Comparison of ENCODE assay signal across 8 cellular contexts in the genomic region with DNA sequence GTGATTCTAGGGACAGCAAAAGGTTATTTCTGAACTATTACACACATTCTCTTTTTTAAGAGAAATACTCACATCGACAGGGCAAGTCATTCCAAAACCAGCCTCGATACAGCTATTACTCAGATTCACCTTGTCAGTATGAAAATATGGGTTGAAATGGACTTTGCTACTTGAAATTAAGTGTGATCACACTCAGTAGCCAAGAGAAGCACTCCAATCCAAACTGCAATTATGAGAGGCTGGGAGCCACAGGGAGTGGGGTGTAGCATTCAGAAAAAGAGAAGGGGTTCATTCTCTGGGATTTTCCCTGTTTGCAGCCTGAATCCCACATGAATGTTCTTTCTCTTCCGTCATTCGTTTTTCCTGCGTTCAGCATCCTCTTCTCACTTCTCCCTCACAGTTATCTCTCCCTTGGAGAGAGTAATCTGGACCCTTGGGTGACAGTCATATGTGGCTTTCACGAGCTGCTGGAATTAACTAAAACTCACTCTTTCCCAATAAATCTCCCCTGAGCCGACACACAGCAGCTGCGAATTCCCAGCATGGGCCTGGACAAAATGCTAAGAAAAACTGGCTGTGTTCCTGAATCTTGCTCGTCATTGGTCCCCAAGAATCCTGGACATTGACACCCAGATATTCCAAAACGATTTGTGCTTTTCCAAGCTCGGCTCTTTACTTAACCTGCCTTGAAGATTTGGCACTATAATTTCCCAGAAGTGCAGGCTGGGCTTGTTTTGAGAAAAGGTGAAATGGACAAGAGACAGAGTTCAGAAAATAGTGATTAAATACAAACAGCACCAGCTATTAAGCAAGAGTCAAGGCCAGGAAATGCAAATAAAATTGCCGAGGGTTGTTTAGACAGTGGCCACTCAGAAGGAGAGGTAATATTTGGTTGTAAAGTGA.
DNase-seq lines count a peak whose midpoint lies in the region; ATAC-seq and TF ChIP-seq lines count a peak whose summit lies in the region.

No MANE protein-coding gene starts in this region.

- peaks cover 24 to 37% (median 32%) of the 10 kb centered on the region in 4 donors for H3K4me1 Mint-ChIP-seq in CD4-positive, alpha-beta memory T cell
- peaks cover 24% of the 10 kb centered on the region for H3K4me1 Mint-ChIP-seq in activated naive CD8-positive, alpha-beta T cell treated with anti-CD3 and anti-CD28 coated beads, Interleukin-2, amount 10 ng/mL, durations not matched to agents 7 days and 5 days
- H3K4me1 Mint-ChIP-seq in nephron, result peaks cover 45% of the 10 kb centered on the region

- H3K4me1 ChIP-seq in CD4-positive, alpha-beta memory T cell (ENCODE audit: insufficient read depth, low read length), result peaks cover 42% of the 10 kb centered on the region

- peak overlapping the region in 6 of 7 donors; percentile 24 to 82 (median 60) for H3K27ac Mint-ChIP-seq in CD4-positive, alpha-beta memory T cell
- peak overlapping the region; percentile 53 for H3K27ac Mint-ChIP-seq in activated naive CD8-positive, alpha-beta T cell treated with anti-CD3 and anti-CD28 coated beads, Interleukin-2, amount 10 ng/mL, durations not matched to agents 7 days and 5 days
- peak overlapping the region; percentile 87 to 97 (median 95) for H3K27ac Mint-ChIP-seq in nephron

- no peak for TF ChIP-seq CTCF in nephron (IDR thresholded peaks at IDR 0.05; ENCODE audit: unreplicated experiment in 3 of 3)

- H3K27me3 Mint-ChIP-seq in CD4-positive, alpha-beta memory T cell, result no peaks in the 10 kb centered on the region
- no peaks in the 10 kb centered on the region for H3K27me3 Mint-ChIP-seq in activated naive CD8-positive, alpha-beta T cell treated with anti-CD3 and anti-CD28 coated beads, Interleukin-2, amount 10 ng/mL, durations not matched to agents 7 days and 5 days
- H3K27me3 Mint-ChIP-seq in nephron (ENCODE audit: low read depth), result no peaks in the 10 kb centered on the region

- DNase-seq in CD4-positive, alpha-beta memory T cell, result no peak
- no peak for DNase-seq in activated naive CD8-positive, alpha-beta T cell treated with anti-CD3 and anti-CD28 coated beads, Interleukin-2, amount 10 ng/mL, durations not matched to agents 7 days and 5 days
- DNase-seq in NCI-H2107 treated with DMSO at 0.1 percent for 48 hours (lab: John Stamatoyannopoulos, UW; ENCODE audit: unreplicated experiment) (no peak), NCI-H146 treated with DMSO at 0.1 percent for 48 hours (lab: John Stamatoyannopoulos, UW; ENCODE audit: unreplicated experiment) (no peak), 8988T (no peak)

- CTCF ChIA-PET in CD4-positive, alpha-beta memory T cell (lab: Charles Lee; ENCODE audit: partially characterized antibody), result interaction anchor here (0.9 to 6.0 kb wide), 10 partner anchors 9 to 1121 kb away, joined by 3 to 50 read pairs (median 6); no protein-coding TSS in a partner anchor

- no peaks in the 10 kb centered on the region for H3K36me3 Mint-ChIP-seq in CD4-positive, alpha-beta memory T cell
- peaks cover 8% of the 10 kb centered on the region for H3K36me3 Mint-ChIP-seq in activated naive CD8-positive, alpha-beta T cell treated with anti-CD3 and anti-CD28 coated beads, Interleukin-2, amount 10 ng/mL, durations not matched to agents 7 days and 5 days
- H3K36me3 Mint-ChIP-seq in nephron (ENCODE audit: low read depth), result no peaks in the 10 kb centered on the region

- intact Hi-C loops in CD4-positive, alpha-beta memory T cell (cut with micrococcal nuclease), result loop anchor here (2.0 kb wide), 1 partner anchor 68 kb away; no protein-coding TSS in a partner anchor

- H3K4me3 ChIP-seq in CD4-positive, alpha-beta memory T cell (ENCODE audit: low read length in 2 of 2), result no peak overlapping the region

- no peak overlapping the region for H3K27ac ChIP-seq in CD4-positive, alpha-beta memory T cell (ENCODE audit: low read depth, low read length)

- no peaks in the 10 kb centered on the region for H3K9me3 Mint-ChIP-seq in CD4-positive, alpha-beta memory T cell
- H3K9me3 Mint-ChIP-seq in activated naive CD8-positive, alpha-beta T cell treated with anti-CD3 and anti-CD28 coated beads, Interleukin-2, amount 10 ng/mL, durations not matched to agents 7 days and 5 days, result peaks cover 2% of the 10 kb centered on the region
- H3K9me3 Mint-ChIP-seq in nephron, result no peaks in the 10 kb centered on the region

- no peaks in the 10 kb centered on the region for H3K27me3 ChIP-seq in CD4-positive, alpha-beta memory T cell (ENCODE audit: insufficient read depth, low read length)

- H3K36me3 ChIP-seq in CD4-positive, alpha-beta memory T cell (ENCODE audit: insufficient read depth, low read length), result no peaks in the 10 kb centered on the region

- H3K4me3 Mint-ChIP-seq in CD4-positive, alpha-beta memory T cell, result peak overlapping the region in 5 of 8 donors; percentile 14 to 76 (median 28)
- H3K4me3 Mint-ChIP-seq in activated naive CD8-positive, alpha-beta T cell treated with anti-CD3 and anti-CD28 coated beads, Interleukin-2, amount 10 ng/mL, durations not matched to agents 7 days and 5 days, result no peak overlapping the region
- H3K4me3 Mint-ChIP-seq in nephron, result peak overlapping the region in 1 of 3 experiments; percentile 46

- POLR2A ChIA-PET in CD4-positive, alpha-beta memory T cell (lab: Charles Lee; ENCODE audit: partially characterized antibody), result interaction anchor here (0.7 to 6.2 kb wide), 9 partner anchors 37 to 359 kb away, joined by 3 to 109 read pairs (median 5); a partner anchor contains a TSS
- POLR2A ChIA-PET in activated naive CD8-positive, alpha-beta T cell treated with anti-CD3 and anti-CD28 coated beads, Interleukin-2, amount 10 ng/mL, durations not matched to agents 7 days and 5 days (lab: Charles Lee), result interaction anchor here (0.6 to 2.0 kb wide), 5 partner anchors 23 to 366 kb away, joined by 3 to 6 read pairs (median 3); a partner anchor contains a TSS

- ATAC-seq in GM19324 (IDR thresholded peaks at IDR 0.05; ENCODE audit: low FRiP score, unreplicated experiment), result peak; percentile 17
- peak; percentile 58 for ATAC-seq in HG03280 (IDR thresholded peaks at IDR 0.05; ENCODE audit: unreplicated experiment)
- peak; percentile 33 for ATAC-seq in activated naive CD8-positive, alpha-beta T cell treated with anti-CD3 and anti-CD28 coated beads, Interleukin-2, amount 10 ng/mL, durations not matched to agents 7 days and 5 days (ENCODE audit: low read depth)

- H3K9me3 ChIP-seq in CD4-positive, alpha-beta memory T cell (ENCODE audit: control insufficient read depth in 1 of 2, low read length in 2 of 2), result no peaks in the 10 kb centered on the region
